8 cellular contexts compared by ENCODE assay signal in the genomic region with DNA sequence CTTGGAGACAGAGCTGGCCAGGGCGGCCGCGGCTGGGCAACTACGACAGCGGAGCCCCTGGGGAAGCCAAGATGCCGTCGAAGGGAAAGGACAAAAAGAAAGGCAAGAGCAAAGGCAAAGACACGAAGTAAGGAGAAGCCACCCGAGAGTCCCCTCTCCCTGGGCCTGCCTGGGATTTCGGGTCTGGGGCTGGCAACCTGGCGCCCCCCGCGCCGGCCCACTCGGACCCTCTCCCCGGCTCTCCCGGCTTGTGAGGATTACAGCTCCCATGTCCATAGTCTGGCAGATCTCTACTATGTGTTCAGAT. TPM values are rescaled to one million over a fixed set of nuclear protein-coding genes. Genes with fewer than 3 reads are reported as not detected.
DNase-seq lines count a peak whose midpoint lies in the region; ATAC-seq and TF ChIP-seq lines count a peak whose summit lies in the region.

No MANE protein-coding gene starts in this region.

- no peak for ATAC-seq in activated naive CD8-positive, alpha-beta T cell treated with anti-CD3 and anti-CD28 coated beads, Interleukin-2, amount 50 U/mL, for 24 hours
- ATAC-seq in upper lobe of left lung (ENCODE audit: low FRiP score in 2 of 2) = no peak
- no peak for ATAC-seq in HG03565 (IDR thresholded peaks at IDR 0.05; ENCODE audit: unreplicated experiment)

- H3K4me1 ChIP-seq in liver (ENCODE audit: control insufficient read depth in 4 of 4, insufficient read depth in 4 of 4, low read length in 3 of 4) = peaks cover 11 to 21% (median 19%) of the 10 kb centered on the region in 4 donors
- H3K4me1 ChIP-seq in upper lobe of left lung = peaks cover 9 to 18% (median 14%) of the 10 kb centered on the region in 4 donors

- H3K9me3 ChIP-seq in liver (ENCODE audit: control insufficient read depth in 4 of 4, low read length in 3 of 4) (no peaks in the 10 kb centered on the region), upper lobe of left lung (no peaks in the 10 kb centered on the region)

- no peak for DNase-seq in activated naive CD4-positive, alpha-beta T cell treated with anti-CD3 and anti-CD28 coated beads for 36 hours
- DNase-seq in activated naive CD4-positive, alpha-beta T cell (lab: John Stamatoyannopoulos, UW) = no peak
- no peak for DNase-seq in activated naive CD8-positive, alpha-beta T cell treated with anti-CD3 and anti-CD28 coated beads, Interleukin-2, amount 50 U/mL, for 24 hours
- no peak for DNase-seq in upper lobe of left lung
- DNase-seq in D341Med (ENCODE audit: low spot score) = no peak
- DNase-seq in mesenteric fat pad (ENCODE audit: low spot score) = no peak

- intact Hi-C loops in activated naive CD4-positive, alpha-beta T cell treated with anti-CD3 and anti-CD28 coated beads for 36 hours (cut with micrococcal nuclease) = loop anchor here (1.0 to 10.0 kb wide), 7 partner anchors 65 to 961 kb away; partner anchors contain the start of genes ALDH6A1, LIN52, PNMA1 and PTGR2

- H3K27me3 Mint-ChIP-seq in activated naive CD4-positive, alpha-beta T cell treated with anti-CD3 and anti-CD28 coated beads for 36 hours (ENCODE audit: low read depth) = no peaks in the 10 kb centered on the region
- no peaks in the 10 kb centered on the region for H3K27me3 Mint-ChIP-seq in activated naive CD8-positive, alpha-beta T cell treated with anti-CD3 and anti-CD28 coated beads, Interleukin-2, amount 50 U/mL, for 24 hours

- peaks cover 13% of the 10 kb centered on the region for H3K4me1 Mint-ChIP-seq in activated naive CD4-positive, alpha-beta T cell treated with anti-CD3 and anti-CD28 coated beads for 36 hours (ENCODE audit: low read depth)
- H3K4me1 Mint-ChIP-seq in activated naive CD8-positive, alpha-beta T cell treated with anti-CD3 and anti-CD28 coated beads, Interleukin-2, amount 50 U/mL, for 24 hours = peaks cover 18% of the 10 kb centered on the region

- peak overlapping the region; percentile 4 to 77 for H3K9ac ChIP-seq in liver (ENCODE audit: low read depth in 1 of 2, low read length in 2 of 2)

- no peak for TF ChIP-seq CTCF in liver (IDR thresholded peaks at IDR 0.05; ENCODE audit: low read depth, low read length, missing input control)
- no peak for TF ChIP-seq CTCF in upper lobe of left lung (IDR thresholded peaks at IDR 0.05)

- TF ChIP-seq POLR2A in upper lobe of left lung (IDR thresholded peaks at IDR 0.05) = no peak

- no peaks in the 10 kb centered on the region for H3K36me3 Mint-ChIP-seq in activated naive CD4-positive, alpha-beta T cell treated with anti-CD3 and anti-CD28 coated beads for 36 hours (ENCODE audit: low read depth)
- H3K36me3 Mint-ChIP-seq in activated naive CD8-positive, alpha-beta T cell treated with anti-CD3 and anti-CD28 coated beads, Interleukin-2, amount 50 U/mL, for 24 hours (ENCODE audit: low read depth) = no peaks in the 10 kb centered on the region

- H3K4me3 Mint-ChIP-seq in activated naive CD4-positive, alpha-beta T cell treated with anti-CD3 and anti-CD28 coated beads for 36 hours = peak overlapping the region; percentile 86
- peak overlapping the region; percentile 92 for H3K4me3 Mint-ChIP-seq in activated naive CD8-positive, alpha-beta T cell treated with anti-CD3 and anti-CD28 coated beads, Interleukin-2, amount 50 U/mL, for 24 hours

- no peak for TF ChIP-seq EP300 in upper lobe of left lung (IDR thresholded peaks at IDR 0.05)

- no peaks in the 10 kb centered on the region for H3K36me3 ChIP-seq in liver (ENCODE audit: control insufficient read depth in 4 of 4, insufficient read depth in 3 of 4, low read depth in 1 of 4, low read length in 3 of 4)
- no peaks in the 10 kb centered on the region for H3K36me3 ChIP-seq in upper lobe of left lung

- TF ChIP-seq RAD21 in liver (IDR thresholded peaks at IDR 0.05) = no peak

- under 1% methylated on average over 17 of the region's 17 CpGs for WGBS in liver
- WGBS in upper lobe of left lung, 2 donors = 3 to 5% methylated on average over 15 to 17 of the region's 17 CpGs

- no peaks in the 10 kb centered on the region for H3K9me3 Mint-ChIP-seq in activated naive CD4-positive, alpha-beta T cell treated with anti-CD3 and anti-CD28 coated beads for 36 hours
- H3K9me3 Mint-ChIP-seq in activated naive CD8-positive, alpha-beta T cell treated with anti-CD3 and anti-CD28 coated beads, Interleukin-2, amount 50 U/mL, for 24 hours = no peaks in the 10 kb centered on the region

- H3K4me3 ChIP-seq in liver (ENCODE audit: low read depth in 1 of 3, low read length in 3 of 3) (peak overlapping the region; percentile 64 to 92 (median 74)), upper lobe of left lung (peak overlapping the region; percentile 50 to 96 (median 92))

- CTCF ChIA-PET in activated naive CD4-positive, alpha-beta T cell treated with anti-CD3 and anti-CD28 coated beads for 36 hours (lab: Charles Lee) = interaction anchor here (0.7 to 1.2 kb wide), 2 partner anchors 167 to 546 kb away, joined by 3 read pairs; no protein-coding TSS in a partner anchor

- H3K27ac Mint-ChIP-seq in activated naive CD4-positive, alpha-beta T cell treated with anti-CD3 and anti-CD28 coated beads for 36 hours = no peak overlapping the region
- peak overlapping the region; percentile 76 for H3K27ac Mint-ChIP-seq in activated naive CD8-positive, alpha-beta T cell treated with anti-CD3 and anti-CD28 coated beads, Interleukin-2, amount 50 U/mL, for 24 hours

- H3K27ac ChIP-seq in liver (ENCODE audit: low read depth in 1 of 2, low read length in 2 of 2) (peak overlapping the region; percentile 36 to 48), upper lobe of left lung (peak overlapping the region; percentile 88 to 97 (median 97))

- no peaks in the 10 kb centered on the region for H3K27me3 ChIP-seq in liver (ENCODE audit: control insufficient read depth in 4 of 4, insufficient read depth in 4 of 4, low read length in 3 of 4)
- H3K27me3 ChIP-seq in upper lobe of left lung = no peaks in the 10 kb centered on the region

TF ChIP-seq in liver, 16 proteins besides CTCF, POLR2A, EP300 and RAD21 (continues in another document):
- no peak for TF ChIP-seq TAF1 (conservative IDR thresholded peaks at IDR 0.05)
- TF ChIP-seq FOXA2 (IDR thresholded peaks at IDR 0.05) = no peak
- no peak for TF ChIP-seq JUND (IDR thresholded peaks at IDR 0.05)
- TF ChIP-seq SP1 (IDR thresholded peaks at IDR 0.05) = no peak
- no peak for TF ChIP-seq MAX (IDR thresholded peaks at IDR 0.05)
- TF ChIP-seq, protein P1, sequence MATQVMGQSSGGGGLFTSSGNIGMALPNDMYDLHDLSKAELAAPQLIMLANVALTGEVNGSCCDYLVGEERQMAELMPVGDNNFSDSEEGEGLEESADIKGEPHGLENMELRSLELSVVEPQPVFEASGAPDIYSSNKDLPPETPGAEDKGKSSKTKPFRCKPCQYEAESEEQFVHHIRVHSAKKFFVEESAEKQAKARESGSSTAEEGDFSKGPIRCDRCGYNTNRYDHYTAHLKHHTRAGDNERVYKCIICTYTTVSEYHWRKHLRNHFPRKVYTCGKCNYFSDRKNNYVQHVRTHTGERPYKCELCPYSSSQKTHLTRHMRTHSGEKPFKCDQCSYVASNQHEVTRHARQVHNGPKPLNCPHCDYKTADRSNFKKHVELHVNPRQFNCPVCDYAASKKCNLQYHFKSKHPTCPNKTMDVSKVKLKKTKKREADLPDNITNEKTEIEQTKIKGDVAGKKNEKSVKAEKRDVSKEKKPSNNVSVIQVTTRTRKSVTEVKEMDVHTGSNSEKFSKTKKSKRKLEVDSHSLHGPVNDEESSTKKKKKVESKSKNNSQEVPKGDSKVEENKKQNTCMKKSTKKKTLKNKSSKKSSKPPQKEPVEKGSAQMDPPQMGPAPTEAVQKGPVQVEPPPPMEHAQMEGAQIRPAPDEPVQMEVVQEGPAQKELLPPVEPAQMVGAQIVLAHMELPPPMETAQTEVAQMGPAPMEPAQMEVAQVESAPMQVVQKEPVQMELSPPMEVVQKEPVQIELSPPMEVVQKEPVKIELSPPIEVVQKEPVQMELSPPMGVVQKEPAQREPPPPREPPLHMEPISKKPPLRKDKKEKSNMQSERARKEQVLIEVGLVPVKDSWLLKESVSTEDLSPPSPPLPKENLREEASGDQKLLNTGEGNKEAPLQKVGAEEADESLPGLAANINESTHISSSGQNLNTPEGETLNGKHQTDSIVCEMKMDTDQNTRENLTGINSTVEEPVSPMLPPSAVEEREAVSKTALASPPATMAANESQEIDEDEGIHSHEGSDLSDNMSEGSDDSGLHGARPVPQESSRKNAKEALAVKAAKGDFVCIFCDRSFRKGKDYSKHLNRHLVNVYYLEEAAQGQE (IDR thresholded peaks at IDR 0.05) = no peak
- TF ChIP-seq RXRA (IDR thresholded peaks at IDR 0.05) = no peak
- TF ChIP-seq ATF3 (IDR thresholded peaks at IDR 0.05) = no peak
- no peak for TF ChIP-seq HNF4A (conservative IDR thresholded peaks at IDR 0.05)
- TF ChIP-seq FOXA1 (IDR thresholded peaks at IDR 0.05) = no peak
- no peak for TF ChIP-seq HNF4G (IDR thresholded peaks at IDR 0.05)

RNA-seq across cellular contexts. Expression of gene BBOF1, which starts 0.2 kb away (rescaled TPM):
- 1 to 10 TPM; 1.3 to 1.7 TPM for total RNA-seq in activated naive CD4-positive, alpha-beta T cell treated with anti-CD3 and anti-CD28 coated beads for 36 hours
- total RNA-seq in liver = 1 to 10 TPM; 2.4 to 2.8 TPM
- polyA plus RNA-seq in liver = 1 to 10 TPM; 1.0 to 1.8 TPM
- 10 to 100 TPM in 3 of 6 donors, 1 to 10 TPM in 3; 4.4 to 35.1 (median 10.0) TPM for total RNA-seq in upper lobe of left lung
- total RNA-seq in mesenteric fat pad = 3.1 TPM

RNA-seq across cellular contexts. Expression of gene ENTPD5, which starts 0.3 kb away (rescaled TPM):
- total RNA-seq in activated naive CD4-positive, alpha-beta T cell treated with anti-CD3 and anti-CD28 coated beads for 36 hours = 1 to 10 TPM; 7.3 to 9.6 TPM
- 100 to 1,000 TPM in 1 of 2 donors, 10 to 100 TPM in 1; 38.1 to 276 TPM for total RNA-seq in liver
- 10 to 100 TPM; 53.4 to 99.5 TPM for polyA plus RNA-seq in liver
- total RNA-seq in upper lobe of left lung = 10 to 100 TPM in 4 of 6 donors, 1 to 10 TPM in 2; 5.2 to 22.0 (median 12.9) TPM
- 17.1 TPM for total RNA-seq in mesenteric fat pad
